ENCODE assay signal across 19 cellular contexts in genomic region chr10:98956576-98957260, GRCh38.
DNase-seq lines count a peak whose midpoint lies in the region; TF ChIP-seq lines count a peak whose summit lies in the region.
"Had no signal": no experiment of that assay in that cellular context is flagged by ENCODE, and none has a peak within 500 bp of the region (broad histone marks: within the 10 kb centered on the region; RNA-seq: fewer than 3 reads in every experiment).

No MANE protein-coding gene starts in this region.

- TF ChIP-seq POLR2A in esophagus muscularis mucosa (IDR thresholded peaks at IDR 0.05; ENCODE audit: low read depth), result no peak

- H3K27ac ChIP-seq in esophagus muscularis mucosa (replicated peaks in 1 of 4) (peak overlapping the region; percentile 67 to 77 (median 72)), muscle layer of duodenum (ENCODE audit: low read length) (peak overlapping the region; percentile 20)
- H3K27ac ChIP-seq: SK-N-MC had no signal

- no peak overlapping the region for H3K4me3 ChIP-seq in esophagus muscularis mucosa
- H3K4me3 ChIP-seq in muscle layer of duodenum (ENCODE audit: low read depth in 1 of 2, low read length in 2 of 2), result no peak overlapping the region
- H3K4me3 ChIP-seq: SK-N-MC had no signal

- no peak for TF ChIP-seq EP300 in esophagus muscularis mucosa (IDR thresholded peaks at IDR 0.05)

- no peak for TF ChIP-seq CTCF in esophagus muscularis mucosa (IDR thresholded peaks at IDR 0.05)

- H3K36me3 ChIP-seq in esophagus muscularis mucosa (no peaks in the 10 kb centered on the region), muscle layer of duodenum (ENCODE audit: control insufficient read depth in 1 of 2, insufficient read depth in 2 of 2, low read length in 2 of 2) (no peaks in the 10 kb centered on the region)

- DNase-seq in Daoy (ENCODE audit: low read depth) (peak; percentile 73), RPMI7951 (ENCODE audit: low read depth) (peak; percentile 11), esophagus muscularis mucosa (ENCODE audit: extremely low spot score) (no peak), posterior cingulate gyrus (no peak), NCI-H446 (lab: John Stamatoyannopoulos, UW) (no peak), NOMO-1 treated with DMSO at 0.1 percent for 48 hours (lab: John Stamatoyannopoulos, UW; ENCODE audit: unreplicated experiment) (no peak)
- no peak for DNase-seq in stimulated activated CD4-positive, alpha-beta T cell treated with anti-CD3 and anti-CD28 coated beads, Interleukin-2, amount 100 ng/mL, for 48 hours
- DNase-seq: activated CD4-positive, alpha-beta T cell treated with anti-CD3 and anti-CD28 coated beads, Interleukin-2, amount 10 ng/mL, durations not matched to agents 24 days and 14 days; activated naive CD4-positive, alpha-beta T cell treated with anti-CD3 and anti-CD28 coated beads for 36 hours; CD8-positive, alpha-beta memory T cell; hypothalamus; left cardiac atrium; NCI-H2081; NCI-H526 treated with DMSO at 0.1 percent for 48 hours; nucleus accumbens; OCI-M1; stimulated activated CD4-positive, alpha-beta T cell treated with anti-CD3 and anti-CD28 coated beads, Interleukin-2, amount 100 ng/mL, for 24 hours had no signal

- peaks cover 0 to 42% (median 40%) of the 10 kb centered on the region in 4 donors for H3K4me1 ChIP-seq in esophagus muscularis mucosa
- H3K4me1 ChIP-seq in muscle layer of duodenum (ENCODE audit: control insufficient read depth in 1 of 2, insufficient read depth in 2 of 2, low read length in 2 of 2), result peaks cover 0 to 35% of the 10 kb centered on the region in 2 donors

- WGBS in esophagus muscularis mucosa, result 52% methylated on average over 4 of the region's 4 CpGs

- H3K9me3 ChIP-seq in esophagus muscularis mucosa, result no peaks in the 10 kb centered on the region
- H3K9me3 ChIP-seq in muscle layer of duodenum (ENCODE audit: control insufficient read depth in 1 of 2, low read length in 2 of 2), result no peaks in the 10 kb centered on the region

- H3K27me3 ChIP-seq in esophagus muscularis mucosa, result no peaks in the 10 kb centered on the region
- H3K27me3 ChIP-seq in muscle layer of duodenum (ENCODE audit: low read depth, low read length), result no peaks in the 10 kb centered on the region

- intact Hi-C loops in esophagus muscularis mucosa (cut with DNase I) (no loop called here), posterior cingulate gyrus (cut with DNase I) (no loop called here)

Comparison
In these comparisons a context has a peak if more than half of its experiments do, and no peak if none do; other contexts are left out.
1. DNase-seq: peak in Daoy (single experiment) and RPMI7951 (single experiment); none in esophagus muscularis mucosa (single experiment), posterior cingulate gyrus (0 of 10), NCI-H446 (0 of 2), NOMO-1 treated with DMSO at 0.1 percent for 48 hours (single experiment) and stimulated activated CD4-positive, alpha-beta T cell treated with anti-CD3 and anti-CD28 coated beads, Interleukin-2, amount 100 ng/mL, for 48 hours (0 of 2).